Comparison of ENCODE assay signal across 17 cellular contexts in the genomic region with DNA sequence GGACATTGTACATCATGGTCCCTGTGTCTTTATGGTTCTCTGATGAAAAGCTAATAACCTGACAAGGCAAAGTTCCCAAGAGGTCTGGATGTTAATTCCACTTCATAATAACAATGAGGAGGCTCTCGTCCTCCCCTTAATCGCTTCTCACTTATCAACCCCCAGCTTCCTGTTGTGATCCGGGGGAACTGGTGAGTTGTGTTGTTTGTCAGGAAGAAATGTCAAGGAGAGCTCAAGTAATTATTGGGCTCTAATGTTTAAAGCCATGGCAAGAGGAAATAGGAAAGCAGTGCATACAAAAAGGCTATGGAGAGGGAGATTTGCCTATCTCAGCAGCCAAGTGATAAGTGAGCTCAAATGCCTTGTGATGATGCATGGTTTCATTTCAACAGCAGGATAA. TPM values are rescaled to one million over a fixed set of nuclear protein-coding genes. Genes with fewer than 3 reads are reported as not detected.
A peak's percentile ranks its signal among the peaks of the same experiment; 100 is the strongest.
DNase-seq lines count a peak whose midpoint lies in the region; ATAC-seq and TF ChIP-seq lines count a peak whose summit lies in the region.
"Had no signal": no experiment of that assay in that cellular context is flagged by ENCODE, and none has a peak within 500 bp of the region (broad histone marks: within the 10 kb centered on the region; RNA-seq: fewer than 3 reads in every experiment).

No MANE protein-coding gene starts in this region.

- peaks cover 3 to 39% (median 19%) of the 10 kb centered on the region in 12 donors for H3K4me1 ChIP-seq in heart left ventricle
- H3K4me1 ChIP-seq in right lobe of liver: peaks cover 0 to 24% (median 6%) of the 10 kb centered on the region in 4 donors
- H3K4me1 ChIP-seq in gastrocnemius medialis: peaks cover 9 to 20% of the 10 kb centered on the region in 2 donors
- peaks cover 0 to 30% (median 10%) of the 10 kb centered on the region in 4 donors for H3K4me1 ChIP-seq in transverse colon
- H3K4me1 ChIP-seq: BE2C had no signal

- WGBS in heart left ventricle, 4 donors: 34 to 51% (median 43%) methylated on average over 3 of the region's 3 CpGs
- 62% methylated on average over 3 of the region's 3 CpGs for WGBS in right lobe of liver (ENCODE audit: insufficient coverage, low coverage, low lambda C conversion rate, missing lambda C conversion rate)
- WGBS in transverse colon (ENCODE audit: low coverage in 1 of 2), 2 donors: 29 to 74% methylated on average over 1 to 3 of the region's 3 CpGs

- ATAC-seq in heart left ventricle: peak in 1 of 4 donors; percentile 40
- ATAC-seq in right lobe of liver: peak; percentile 14 to 65 (median 32)
- ATAC-seq in gastrocnemius medialis: no peak
- ATAC-seq in GM18868 (IDR thresholded peaks at IDR 0.05; ENCODE audit: unreplicated experiment): no peak

- no peak for TF ChIP-seq EP300 in transverse colon (IDR thresholded peaks at IDR 0.05; ENCODE audit: low read depth)

- intact Hi-C loops in heart left ventricle (cut with DNase I): loop anchor here in 6 of 10 donors (5.0 to 10.0 kb wide), 4 partner anchors 84 to 141 kb away; no protein-coding TSS in a partner anchor
- intact Hi-C loops in cardiac septum (cut with DNase I): loop anchor here (10.0 kb wide), 2 partner anchors 84 to 454 kb away; no protein-coding TSS in a partner anchor
- intact Hi-C loops in right lobe of liver (cut with DNase I): no loop called here
- intact Hi-C loops in gastrocnemius medialis (cut with DNase I; ENCODE audit: low total_unique reads): loop anchor here (10.0 kb wide), 1 partner anchor 224 kb away; no protein-coding TSS in a partner anchor
- intact Hi-C loops in transverse colon (cut with DNase I; ENCODE audit: low total_unique reads): no loop called here

- H3K9me3 ChIP-seq in heart left ventricle (no peaks in the 10 kb centered on the region), right lobe of liver (no peaks in the 10 kb centered on the region), gastrocnemius medialis (no peaks in the 10 kb centered on the region), transverse colon (no peaks in the 10 kb centered on the region)
- H3K9me3 ChIP-seq: BE2C had no signal

- TF ChIP-seq POLR2A in heart left ventricle (IDR thresholded peaks at IDR 0.05) (no peak), right lobe of liver (IDR thresholded peaks at IDR 0.05) (no peak), gastrocnemius medialis (IDR thresholded peaks at IDR 0.05) (no peak), transverse colon (IDR thresholded peaks at IDR 0.05) (no peak)

- TF ChIP-seq CTCF in heart left ventricle (IDR thresholded peaks at IDR 0.05): no peak
- TF ChIP-seq CTCF in right lobe of liver (IDR thresholded peaks at IDR 0.05): no peak
- TF ChIP-seq CTCF in gastrocnemius medialis (IDR thresholded peaks at IDR 0.05 in 4 of 5, conservative IDR thresholded peaks at IDR 0.05 in 1 of 5): no peak
- TF ChIP-seq CTCF in transverse colon (IDR thresholded peaks at IDR 0.05): no peak

- H3K4me3 ChIP-seq in heart left ventricle (no peak overlapping the region), right lobe of liver (no peak overlapping the region), gastrocnemius medialis (no peak overlapping the region), transverse colon (no peak overlapping the region)

- H3K36me3 ChIP-seq in heart left ventricle: no peaks in the 10 kb centered on the region
- no peaks in the 10 kb centered on the region for H3K36me3 ChIP-seq in right lobe of liver
- no peaks in the 10 kb centered on the region for H3K36me3 ChIP-seq in gastrocnemius medialis
- H3K36me3 ChIP-seq in transverse colon: no peaks in the 10 kb centered on the region
- H3K36me3 ChIP-seq: BE2C had no signal

- H3K27me3 ChIP-seq in heart left ventricle: no peaks in the 10 kb centered on the region
- no peaks in the 10 kb centered on the region for H3K27me3 ChIP-seq in right lobe of liver
- no peaks in the 10 kb centered on the region for H3K27me3 ChIP-seq in gastrocnemius medialis
- no peaks in the 10 kb centered on the region for H3K27me3 ChIP-seq in transverse colon
- H3K27me3 ChIP-seq: BE2C had no signal

- H3K27ac ChIP-seq in heart left ventricle: peak overlapping the region in 8 of 12 donors; percentile 0 to 67 (median 47)
- H3K27ac ChIP-seq in right lobe of liver: no peak overlapping the region
- peak overlapping the region; percentile 14 to 65 (median 62) for H3K27ac ChIP-seq in gastrocnemius medialis
- no peak overlapping the region for H3K27ac ChIP-seq in transverse colon
- H3K27ac ChIP-seq: 22Rv1 had no signal

- in situ Hi-C loops in gastrocnemius medialis (cut with MboI; ENCODE audit: low sequenced_read_pairs in 4 of 4): no loop called here
- in situ Hi-C loops in transverse colon (cut with MboI; ENCODE audit: low pct_ligation_motif_present in 1 of 4, low pct_unique_long_range_greater_than_20kb in 1 of 4, low sequenced_read_pairs in 3 of 4): no loop called here

- DNase-seq in heart left ventricle (no peak), cardiac septum (ENCODE audit: low spot score) (no peak), dermis blood vessel endothelial cell (peak; percentile 69), right lobe of liver (no peak), gastrocnemius medialis (no peak), transverse colon (no peak)
- DNase-seq in activated naive CD4-positive, alpha-beta T cell treated with anti-CD3 and anti-CD28 coated beads, Interleukin-2, amount 50 U/mL, for 16 hours: no peak
- DNase-seq: BE2C; CD4-positive, alpha-beta T cell; EL; HFFc6; MV-4-11; NCI-H1436; NCI-H2029; NCI-H510A treated with DMSO at 0.1 percent for 48 hours had no signal

RNA-seq across cellular contexts. Expression of gene RASAL2, which starts 42.8 kb away (rescaled TPM):
- total RNA-seq in heart left ventricle (100 to 1,000 TPM in 1 of 9 donors, 10 to 100 TPM in 8; 22.3 to 112 (median 44.1) TPM), cardiac septum (45.8 TPM), dermis blood vessel endothelial cell (32.2 and 35.4 TPM in 2 replicates), right lobe of liver (1 to 10 TPM; 3.6 to 6.0 (median 5.2) TPM), gastrocnemius medialis (10 to 100 TPM in 1 of 4 donors, 1 to 10 TPM in 3; 7.6 to 13.4 (median 8.8) TPM), transverse colon (10 to 100 TPM; 13.1 to 26.1 (median 19.8) TPM)
- polyA plus RNA-seq in heart left ventricle: 1 to 10 TPM; 6.2 to 9.6 TPM

Comparison
In these comparisons a context has a peak if more than half of its experiments do, and no peak if none do; other contexts are left out.
1. ATAC-seq: peak in right lobe of liver (4 of 4); none in gastrocnemius medialis (0 of 2) and GM18868 (single experiment).
2. H3K27ac ChIP-seq: peak in heart left ventricle (8 of 12) and gastrocnemius medialis (4 of 4); none in right lobe of liver (0 of 3) and transverse colon (0 of 4).
3. intact Hi-C loops: an anchor here in heart left ventricle (5.0 to 10.0 kb wide), cardiac septum (10.0 kb wide) and gastrocnemius medialis (10.0 kb wide); none called in right lobe of liver and transverse colon.